1 cellular context compared by ENCODE assay signal in the genomic region with DNA sequence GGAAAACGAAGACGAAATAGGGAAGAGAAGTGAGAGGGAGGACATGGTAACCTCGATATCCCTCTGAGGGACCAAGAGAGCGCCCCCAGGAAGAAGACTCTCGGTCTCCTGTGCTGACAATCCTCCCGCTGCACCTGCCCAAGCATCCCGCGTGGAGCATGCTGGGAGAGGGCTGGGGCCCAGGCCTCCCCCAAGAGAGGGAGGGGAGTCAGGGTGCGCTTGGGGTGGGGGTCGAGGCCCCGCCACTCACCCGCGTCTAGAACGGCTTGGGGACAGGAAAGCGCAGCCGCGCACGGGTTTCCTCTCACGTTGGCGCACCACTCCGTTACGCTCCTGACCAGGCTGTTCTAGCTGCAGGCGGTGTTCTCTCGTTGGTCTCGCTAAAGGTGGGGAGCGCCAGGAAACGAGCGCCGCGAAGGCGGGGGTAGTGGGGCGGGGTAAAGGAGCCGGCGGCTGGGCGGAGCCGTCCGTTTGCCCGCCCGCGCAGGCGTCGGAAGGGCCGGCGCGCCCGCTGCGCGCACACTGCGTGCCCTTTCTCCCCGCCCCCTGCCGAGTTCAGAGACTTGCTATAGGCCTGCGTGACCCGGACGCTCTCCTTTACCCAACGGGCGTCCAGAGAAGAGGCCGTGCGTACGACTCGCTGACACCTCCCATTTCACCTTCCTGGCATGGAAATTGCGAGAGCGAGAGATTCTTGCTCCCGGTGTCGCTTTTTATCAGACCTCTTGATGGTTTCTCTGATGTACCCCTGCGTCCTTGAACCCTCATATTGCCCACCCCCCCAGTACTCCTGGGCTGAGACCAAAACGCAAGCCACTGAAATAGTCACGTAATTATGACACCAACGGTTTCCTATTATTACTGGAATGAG.
TF ChIP-seq lines count a peak whose summit lies in the region.

C1GALT1C1 (minus strand) TSS at position 388 of the 871 bp plus-strand sequence. CDS start 2,888 bp downstream, outside the sequence.

TF ChIP-seq in K562, 482 proteins besides CTCF, POLR2A, EP300 and RAD21 (continued from another document and continues in another):
- TF ChIP-seq E2F4 (CRISPR knock-in tag; IDR thresholded peaks at IDR 0.05; ENCODE audit: low read depth) (no peak), EZH2 (IDR thresholded peaks at IDR 0.05; ENCODE audit: borderline replicate concordance, low read depth, low read length) (no peak), CTBP1 (IDR thresholded peaks at IDR 0.05; ENCODE audit: borderline replicate concordance) (peak; percentile 87), ETV5 (CRISPR knock-in tag; IDR thresholded peaks at IDR 0.05; ENCODE audit: low read depth) (peak; percentile 55), SRSF1 (IDR thresholded peaks at IDR 0.05; ENCODE audit: low read depth, low read length) (no peak), ZNF124 (CRISPR knock-in tag; IDR thresholded peaks at IDR 0.05) (no peak), ELK1 (CRISPR knock-in tag; IDR thresholded peaks at IDR 0.05) (no peak), KAT2B (IDR thresholded peaks at IDR 0.05; ENCODE audit: low read depth, low read length) (no peak), ZNF3 (CRISPR knock-in tag; IDR thresholded peaks at IDR 0.05) (no peak), SRSF7 (optimal IDR thresholded peaks at IDR 0.05; ENCODE audit: low read depth, low read length) (no peak), SAP30 (IDR thresholded peaks at IDR 0.05; ENCODE audit: borderline replicate concordance, insufficient read depth, low read depth, low read length, poor library complexity, severe bottlenecking) (peak; percentile 47), BACH1 (tag; IDR thresholded peaks at IDR 0.05) (no peak), KLF10 (CRISPR knock-in tag; IDR thresholded peaks at IDR 0.05) (no peak), ZNF282 (CRISPR knock-in tag; IDR thresholded peaks at IDR 0.05) (no peak), MBD2 (IDR thresholded peaks at IDR 0.05; ENCODE audit: borderline replicate concordance, low read depth) (no peak), FIP1L1 (IDR thresholded peaks at IDR 0.05; ENCODE audit: low read depth, low read length, poor library complexity, severe bottlenecking) (no peak), ZBTB7A (IDR thresholded peaks at IDR 0.05; ENCODE audit: borderline replicate concordance, control insufficient read depth, low read depth, low read length) (peak; percentile 88), NONO (IDR thresholded peaks at IDR 0.05; ENCODE audit: low read depth in 2 of 2, low read length in 1 of 2) (no peak), TGIF2 (CRISPR knock-in tag; IDR thresholded peaks at IDR 0.05) (no peak), FUS (optimal IDR thresholded peaks at IDR 0.05; ENCODE audit: low read depth, low read length) (no peak), ESRRB (CRISPR knock-in tag; IDR thresholded peaks at IDR 0.05; ENCODE audit: borderline replicate concordance) (no peak), SMAD2 (IDR thresholded peaks at IDR 0.05; ENCODE audit: low read depth, low read length) (no peak), ZNF24 (IDR thresholded peaks at IDR 0.05) (no peak), ZNF12 (CRISPR knock-in tag; IDR thresholded peaks at IDR 0.05) (no peak), PRMT5 (CRISPR knock-in tag; IDR thresholded peaks at IDR 0.05) (no peak), JUNB (CRISPR knock-in tag; conservative IDR thresholded peaks at IDR 0.05) (no peak), CREB3 (tag; conservative IDR thresholded peaks at IDR 0.05; ENCODE audit: low read depth) (no peak), BHLHE40 (IDR thresholded peaks at IDR 0.05; ENCODE audit: low read length) (peak; percentile 73), ZNF780A (CRISPR knock-in tag; IDR thresholded peaks at IDR 0.05) (no peak), MAX (CRISPR knock-in tag; IDR thresholded peaks at IDR 0.05) (peak; percentile 50; the same call in 1 of the 2 replicates), SAFB2 (IDR thresholded peaks at IDR 0.05; ENCODE audit: borderline replicate concordance, low read depth, low read length, severe bottlenecking) (no peak), NBN (IDR thresholded peaks at IDR 0.05; ENCODE audit: low read depth) (no peak), ZNF253 (CRISPR knock-in tag; conservative IDR thresholded peaks at IDR 0.05) (no peak), LCOR (CRISPR knock-in tag; IDR thresholded peaks at IDR 0.05) (no peak)
- TF ChIP-seq, protein P1, sequence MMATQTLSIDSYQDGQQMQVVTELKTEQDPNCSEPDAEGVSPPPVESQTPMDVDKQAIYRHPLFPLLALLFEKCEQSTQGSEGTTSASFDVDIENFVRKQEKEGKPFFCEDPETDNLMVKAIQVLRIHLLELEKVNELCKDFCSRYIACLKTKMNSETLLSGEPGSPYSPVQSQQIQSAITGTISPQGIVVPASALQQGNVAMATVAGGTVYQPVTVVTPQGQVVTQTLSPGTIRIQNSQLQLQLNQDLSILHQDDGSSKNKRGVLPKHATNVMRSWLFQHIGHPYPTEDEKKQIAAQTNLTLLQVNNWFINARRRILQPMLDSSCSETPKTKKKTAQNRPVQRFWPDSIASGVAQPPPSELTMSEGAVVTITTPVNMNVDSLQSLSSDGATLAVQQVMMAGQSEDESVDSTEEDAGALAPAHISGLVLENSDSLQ (IDR thresholded peaks at IDR 0.05), result peak; percentile 70
- TF ChIP-seq, protein P2, sequence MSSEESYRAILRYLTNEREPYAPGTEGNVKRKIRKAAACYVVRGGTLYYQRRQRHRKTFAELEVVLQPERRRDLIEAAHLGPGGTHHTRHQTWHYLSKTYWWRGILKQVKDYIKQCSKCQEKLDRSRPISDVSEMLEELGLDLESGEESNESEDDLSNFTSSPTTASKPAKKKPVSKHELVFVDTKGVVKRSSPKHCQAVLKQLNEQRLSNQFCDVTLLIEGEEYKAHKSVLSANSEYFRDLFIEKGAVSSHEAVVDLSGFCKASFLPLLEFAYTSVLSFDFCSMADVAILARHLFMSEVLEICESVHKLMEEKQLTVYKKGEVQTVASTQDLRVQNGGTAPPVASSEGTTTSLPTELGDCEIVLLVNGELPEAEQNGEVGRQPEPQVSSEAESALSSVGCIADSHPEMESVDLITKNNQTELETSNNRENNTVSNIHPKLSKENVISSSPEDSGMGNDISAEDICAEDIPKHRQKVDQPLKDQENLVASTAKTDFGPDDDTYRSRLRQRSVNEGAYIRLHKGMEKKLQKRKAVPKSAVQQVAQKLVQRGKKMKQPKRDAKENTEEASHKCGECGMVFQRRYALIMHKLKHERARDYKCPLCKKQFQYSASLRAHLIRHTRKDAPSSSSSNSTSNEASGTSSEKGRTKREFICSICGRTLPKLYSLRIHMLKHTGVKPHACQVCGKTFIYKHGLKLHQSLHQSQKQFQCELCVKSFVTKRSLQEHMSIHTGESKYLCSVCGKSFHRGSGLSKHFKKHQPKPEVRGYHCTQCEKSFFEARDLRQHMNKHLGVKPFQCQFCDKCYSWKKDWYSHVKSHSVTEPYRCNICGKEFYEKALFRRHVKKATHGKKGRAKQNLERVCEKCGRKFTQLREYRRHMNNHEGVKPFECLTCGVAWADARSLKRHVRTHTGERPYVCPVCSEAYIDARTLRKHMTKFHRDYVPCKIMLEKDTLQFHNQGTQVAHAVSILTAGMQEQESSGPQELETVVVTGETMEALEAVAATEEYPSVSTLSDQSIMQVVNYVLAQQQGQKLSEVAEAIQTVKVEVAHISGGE (CRISPR knock-in tag; IDR thresholded peaks at IDR 0.05), result peak in 1 of 3 experiments; percentile 41; a peak in 1 of 6 replicates
- TF ChIP-seq, protein P3, sequence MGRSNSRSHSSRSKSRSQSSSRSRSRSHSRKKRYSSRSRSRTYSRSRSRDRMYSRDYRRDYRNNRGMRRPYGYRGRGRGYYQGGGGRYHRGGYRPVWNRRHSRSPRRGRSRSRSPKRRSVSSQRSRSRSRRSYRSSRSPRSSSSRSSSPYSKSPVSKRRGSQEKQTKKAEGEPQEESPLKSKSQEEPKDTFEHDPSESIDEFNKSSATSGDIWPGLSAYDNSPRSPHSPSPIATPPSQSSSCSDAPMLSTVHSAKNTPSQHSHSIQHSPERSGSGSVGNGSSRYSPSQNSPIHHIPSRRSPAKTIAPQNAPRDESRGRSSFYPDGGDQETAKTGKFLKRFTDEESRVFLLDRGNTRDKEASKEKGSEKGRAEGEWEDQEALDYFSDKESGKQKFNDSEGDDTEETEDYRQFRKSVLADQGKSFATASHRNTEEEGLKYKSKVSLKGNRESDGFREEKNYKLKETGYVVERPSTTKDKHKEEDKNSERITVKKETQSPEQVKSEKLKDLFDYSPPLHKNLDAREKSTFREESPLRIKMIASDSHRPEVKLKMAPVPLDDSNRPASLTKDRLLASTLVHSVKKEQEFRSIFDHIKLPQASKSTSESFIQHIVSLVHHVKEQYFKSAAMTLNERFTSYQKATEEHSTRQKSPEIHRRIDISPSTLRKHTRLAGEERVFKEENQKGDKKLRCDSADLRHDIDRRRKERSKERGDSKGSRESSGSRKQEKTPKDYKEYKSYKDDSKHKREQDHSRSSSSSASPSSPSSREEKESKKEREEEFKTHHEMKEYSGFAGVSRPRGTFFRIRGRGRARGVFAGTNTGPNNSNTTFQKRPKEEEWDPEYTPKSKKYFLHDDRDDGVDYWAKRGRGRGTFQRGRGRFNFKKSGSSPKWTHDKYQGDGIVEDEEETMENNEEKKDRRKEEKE (IDR thresholded peaks at IDR 0.05; ENCODE audit: borderline replicate concordance in 1 of 2, control insufficient read depth in 1 of 2, low read depth in 2 of 2, low read length in 1 of 2), result no peak
- TF ChIP-seq, protein P4, sequence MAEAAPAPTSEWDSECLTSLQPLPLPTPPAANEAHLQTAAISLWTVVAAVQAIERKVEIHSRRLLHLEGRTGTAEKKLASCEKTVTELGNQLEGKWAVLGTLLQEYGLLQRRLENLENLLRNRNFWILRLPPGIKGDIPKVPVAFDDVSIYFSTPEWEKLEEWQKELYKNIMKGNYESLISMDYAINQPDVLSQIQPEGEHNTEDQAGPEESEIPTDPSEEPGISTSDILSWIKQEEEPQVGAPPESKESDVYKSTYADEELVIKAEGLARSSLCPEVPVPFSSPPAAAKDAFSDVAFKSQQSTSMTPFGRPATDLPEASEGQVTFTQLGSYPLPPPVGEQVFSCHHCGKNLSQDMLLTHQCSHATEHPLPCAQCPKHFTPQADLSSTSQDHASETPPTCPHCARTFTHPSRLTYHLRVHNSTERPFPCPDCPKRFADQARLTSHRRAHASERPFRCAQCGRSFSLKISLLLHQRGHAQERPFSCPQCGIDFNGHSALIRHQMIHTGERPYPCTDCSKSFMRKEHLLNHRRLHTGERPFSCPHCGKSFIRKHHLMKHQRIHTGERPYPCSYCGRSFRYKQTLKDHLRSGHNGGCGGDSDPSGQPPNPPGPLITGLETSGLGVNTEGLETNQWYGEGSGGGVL (CRISPR knock-in tag; IDR thresholded peaks at IDR 0.05), result no peak
- TF ChIP-seq, protein P5, sequence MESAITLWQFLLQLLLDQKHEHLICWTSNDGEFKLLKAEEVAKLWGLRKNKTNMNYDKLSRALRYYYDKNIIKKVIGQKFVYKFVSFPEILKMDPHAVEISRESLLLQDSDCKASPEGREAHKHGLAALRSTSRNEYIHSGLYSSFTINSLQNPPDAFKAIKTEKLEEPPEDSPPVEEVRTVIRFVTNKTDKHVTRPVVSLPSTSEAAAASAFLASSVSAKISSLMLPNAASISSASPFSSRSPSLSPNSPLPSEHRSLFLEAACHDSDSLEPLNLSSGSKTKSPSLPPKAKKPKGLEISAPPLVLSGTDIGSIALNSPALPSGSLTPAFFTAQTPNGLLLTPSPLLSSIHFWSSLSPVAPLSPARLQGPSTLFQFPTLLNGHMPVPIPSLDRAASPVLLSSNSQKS (CRISPR knock-in tag; IDR thresholded peaks at IDR 0.05), result no peak
- TF ChIP-seq, protein P6, sequence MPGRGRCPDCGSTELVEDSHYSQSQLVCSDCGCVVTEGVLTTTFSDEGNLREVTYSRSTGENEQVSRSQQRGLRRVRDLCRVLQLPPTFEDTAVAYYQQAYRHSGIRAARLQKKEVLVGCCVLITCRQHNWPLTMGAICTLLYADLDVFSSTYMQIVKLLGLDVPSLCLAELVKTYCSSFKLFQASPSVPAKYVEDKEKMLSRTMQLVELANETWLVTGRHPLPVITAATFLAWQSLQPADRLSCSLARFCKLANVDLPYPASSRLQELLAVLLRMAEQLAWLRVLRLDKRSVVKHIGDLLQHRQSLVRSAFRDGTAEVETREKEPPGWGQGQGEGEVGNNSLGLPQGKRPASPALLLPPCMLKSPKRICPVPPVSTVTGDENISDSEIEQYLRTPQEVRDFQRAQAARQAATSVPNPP (IDR thresholded peaks at IDR 0.05; ENCODE audit: borderline replicate concordance, insufficient read depth, insufficient read length), result no peak
- TF ChIP-seq, protein P7, sequence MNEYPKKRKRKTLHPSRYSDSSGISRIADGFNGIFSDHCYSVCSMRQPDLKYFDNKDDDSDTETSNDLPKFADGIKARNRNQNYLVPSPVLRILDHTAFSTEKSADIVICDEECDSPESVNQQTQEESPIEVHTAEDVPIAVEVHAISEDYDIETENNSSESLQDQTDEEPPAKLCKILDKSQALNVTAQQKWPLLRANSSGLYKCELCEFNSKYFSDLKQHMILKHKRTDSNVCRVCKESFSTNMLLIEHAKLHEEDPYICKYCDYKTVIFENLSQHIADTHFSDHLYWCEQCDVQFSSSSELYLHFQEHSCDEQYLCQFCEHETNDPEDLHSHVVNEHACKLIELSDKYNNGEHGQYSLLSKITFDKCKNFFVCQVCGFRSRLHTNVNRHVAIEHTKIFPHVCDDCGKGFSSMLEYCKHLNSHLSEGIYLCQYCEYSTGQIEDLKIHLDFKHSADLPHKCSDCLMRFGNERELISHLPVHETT (CRISPR knock-in tag; conservative IDR thresholded peaks at IDR 0.05 in 1 of 2, IDR thresholded peaks at IDR 0.05 in 1 of 2), result no peak
